ENCODE assay signal across 1 cellular context in the genomic region with DNA sequence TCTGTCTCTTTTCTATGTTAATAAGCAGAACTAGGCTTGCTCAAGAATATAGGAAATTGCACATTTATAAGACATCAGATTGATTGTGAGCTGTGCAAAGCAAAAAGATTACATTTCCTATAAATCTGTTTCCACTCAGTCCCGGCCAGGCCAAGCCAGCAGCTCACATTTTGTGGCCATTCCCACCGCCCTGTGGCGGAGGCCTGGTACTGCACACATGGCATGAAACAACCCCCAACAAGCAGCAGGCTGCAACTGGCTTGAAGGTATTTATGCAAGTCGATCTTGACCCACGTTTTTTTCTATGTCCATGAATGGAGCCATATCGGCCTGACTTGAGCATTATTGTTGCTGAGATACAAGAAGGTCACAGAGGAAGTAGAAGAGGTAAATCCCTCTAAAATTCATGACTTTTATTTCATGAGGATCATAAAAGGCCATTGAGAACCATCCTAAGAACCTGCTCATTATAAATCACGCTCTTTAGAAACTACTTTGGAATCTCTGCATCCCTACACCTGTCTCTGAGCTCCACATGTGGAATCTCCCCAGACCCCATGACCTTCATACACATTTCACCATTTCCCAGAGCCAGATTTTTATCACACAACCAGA.
TF ChIP-seq lines count a peak whose summit lies in the region.

No MANE protein-coding gene starts in this region.

TF ChIP-seq in HCT116, 20 proteins besides CTCF, POLR2A, EP300 and RAD21 (continued from another document):
- TF ChIP-seq, protein P1, sequence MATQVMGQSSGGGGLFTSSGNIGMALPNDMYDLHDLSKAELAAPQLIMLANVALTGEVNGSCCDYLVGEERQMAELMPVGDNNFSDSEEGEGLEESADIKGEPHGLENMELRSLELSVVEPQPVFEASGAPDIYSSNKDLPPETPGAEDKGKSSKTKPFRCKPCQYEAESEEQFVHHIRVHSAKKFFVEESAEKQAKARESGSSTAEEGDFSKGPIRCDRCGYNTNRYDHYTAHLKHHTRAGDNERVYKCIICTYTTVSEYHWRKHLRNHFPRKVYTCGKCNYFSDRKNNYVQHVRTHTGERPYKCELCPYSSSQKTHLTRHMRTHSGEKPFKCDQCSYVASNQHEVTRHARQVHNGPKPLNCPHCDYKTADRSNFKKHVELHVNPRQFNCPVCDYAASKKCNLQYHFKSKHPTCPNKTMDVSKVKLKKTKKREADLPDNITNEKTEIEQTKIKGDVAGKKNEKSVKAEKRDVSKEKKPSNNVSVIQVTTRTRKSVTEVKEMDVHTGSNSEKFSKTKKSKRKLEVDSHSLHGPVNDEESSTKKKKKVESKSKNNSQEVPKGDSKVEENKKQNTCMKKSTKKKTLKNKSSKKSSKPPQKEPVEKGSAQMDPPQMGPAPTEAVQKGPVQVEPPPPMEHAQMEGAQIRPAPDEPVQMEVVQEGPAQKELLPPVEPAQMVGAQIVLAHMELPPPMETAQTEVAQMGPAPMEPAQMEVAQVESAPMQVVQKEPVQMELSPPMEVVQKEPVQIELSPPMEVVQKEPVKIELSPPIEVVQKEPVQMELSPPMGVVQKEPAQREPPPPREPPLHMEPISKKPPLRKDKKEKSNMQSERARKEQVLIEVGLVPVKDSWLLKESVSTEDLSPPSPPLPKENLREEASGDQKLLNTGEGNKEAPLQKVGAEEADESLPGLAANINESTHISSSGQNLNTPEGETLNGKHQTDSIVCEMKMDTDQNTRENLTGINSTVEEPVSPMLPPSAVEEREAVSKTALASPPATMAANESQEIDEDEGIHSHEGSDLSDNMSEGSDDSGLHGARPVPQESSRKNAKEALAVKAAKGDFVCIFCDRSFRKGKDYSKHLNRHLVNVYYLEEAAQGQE (IDR thresholded peaks at IDR 0.05; ENCODE audit: low read depth): no peak
- TF ChIP-seq, protein P2, sequence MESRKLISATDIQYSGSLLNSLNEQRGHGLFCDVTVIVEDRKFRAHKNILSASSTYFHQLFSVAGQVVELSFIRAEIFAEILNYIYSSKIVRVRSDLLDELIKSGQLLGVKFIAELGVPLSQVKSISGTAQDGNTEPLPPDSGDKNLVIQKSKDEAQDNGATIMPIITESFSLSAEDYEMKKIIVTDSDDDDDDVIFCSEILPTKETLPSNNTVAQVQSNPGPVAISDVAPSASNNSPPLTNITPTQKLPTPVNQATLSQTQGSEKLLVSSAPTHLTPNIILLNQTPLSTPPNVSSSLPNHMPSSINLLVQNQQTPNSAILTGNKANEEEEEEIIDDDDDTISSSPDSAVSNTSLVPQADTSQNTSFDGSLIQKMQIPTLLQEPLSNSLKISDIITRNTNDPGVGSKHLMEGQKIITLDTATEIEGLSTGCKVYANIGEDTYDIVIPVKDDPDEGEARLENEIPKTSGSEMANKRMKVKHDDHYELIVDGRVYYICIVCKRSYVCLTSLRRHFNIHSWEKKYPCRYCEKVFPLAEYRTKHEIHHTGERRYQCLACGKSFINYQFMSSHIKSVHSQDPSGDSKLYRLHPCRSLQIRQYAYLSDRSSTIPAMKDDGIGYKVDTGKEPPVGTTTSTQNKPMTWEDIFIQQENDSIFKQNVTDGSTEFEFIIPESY (IDR thresholded peaks at IDR 0.05; ENCODE audit: extremely low read depth, insufficient replicate concordance, low read length): no peak
- TF ChIP-seq CBX3 (IDR thresholded peaks at IDR 0.05; ENCODE audit: low read depth) (no peak), ELF1 (IDR thresholded peaks at IDR 0.05; ENCODE audit: borderline replicate concordance, low read depth) (no peak)
